1 cellular context compared by ENCODE assay signal in genomic region chr14:50311974-50312733, GRCh38.
TF ChIP-seq lines count a peak whose summit lies in the region.

DMAC2L (plus strand) TSS chr14:50312324; CDS start chr14:50321488, 9,164 bp downstream.
L2HGDH (minus strand) TSS chr14:50312229; CDS start chr14:50312150, 79 bp downstream.

TF ChIP-seq in K562, 482 proteins besides CTCF, POLR2A, EP300 and RAD21 (continued from another document and continues in another):
- 0 out of 2 replicates have a peak, but pooled peaks have one; percentile 25 for TF ChIP-seq ZNF609 (CRISPR knock-in tag; IDR thresholded peaks at IDR 0.05; ENCODE audit: borderline replicate concordance)
- TF ChIP-seq SAP30 (IDR thresholded peaks at IDR 0.05; ENCODE audit: borderline replicate concordance, insufficient read depth, low read depth, low read length, poor library complexity, severe bottlenecking): peak; percentile 48
- TF ChIP-seq E2F4 (CRISPR knock-in tag; IDR thresholded peaks at IDR 0.05; ENCODE audit: low read depth): 0 out of 2 replicates have a peak, but pooled peaks have one; percentile 21
- peak; percentile 80 for TF ChIP-seq GABPB1 (CRISPR knock-in tag; IDR thresholded peaks at IDR 0.05)
- peak; percentile 83 for TF ChIP-seq VEZF1 (CRISPR knock-in tag; IDR thresholded peaks at IDR 0.05)
- TF ChIP-seq JUN (IDR thresholded peaks at IDR 0.05; ENCODE audit: borderline replicate concordance, low read depth, low read length): peak; percentile 36; the same call in 1 of the 2 replicates
- TF ChIP-seq JUN (CRISPR knock-in tag; IDR thresholded peaks at IDR 0.05; ENCODE audit: borderline replicate concordance): no peak
- no peak for TF ChIP-seq MTF1 (CRISPR knock-in tag; IDR thresholded peaks at IDR 0.05; ENCODE audit: borderline replicate concordance)
- peak; percentile 93 for TF ChIP-seq RBFOX2 (IDR thresholded peaks at IDR 0.05; ENCODE audit: low read depth, low read length)
- 0 out of 2 replicates have a peak, but pooled peaks have one; percentile 22 for TF ChIP-seq CREM (IDR thresholded peaks at IDR 0.05; ENCODE audit: low read depth)
- TF ChIP-seq POLR2H (tag; IDR thresholded peaks at IDR 0.05; ENCODE audit: low read depth): peak; percentile 73
- TF ChIP-seq ZNF740 (CRISPR knock-in tag; IDR thresholded peaks at IDR 0.05): 0 out of 2 replicates have a peak, but pooled peaks have one; percentile 10
- TF ChIP-seq ZNF740 (tag; IDR thresholded peaks at IDR 0.05): no peak
- peak; percentile 93 for TF ChIP-seq POLR2G (IDR thresholded peaks at IDR 0.05; ENCODE audit: low read depth, low read length)
- 0 out of 2 replicates have a peak, but pooled peaks have one; percentile 51 for TF ChIP-seq KLF6 (CRISPR knock-in tag; IDR thresholded peaks at IDR 0.05; ENCODE audit: borderline replicate concordance)
- TF ChIP-seq GATAD2A (IDR thresholded peaks at IDR 0.05): 0 out of 2 replicates have a peak, but pooled peaks have one; percentile 27
- TF ChIP-seq ZBTB43 (CRISPR knock-in tag; IDR thresholded peaks at IDR 0.05): peak; percentile 71; the same call in 1 of the 2 replicates
- TF ChIP-seq MYC (IDR thresholded peaks at IDR 0.05; ENCODE audit: low read depth, low read length): peak; percentile 80
- TF ChIP-seq MYC (CRISPR knock-in tag; IDR thresholded peaks at IDR 0.05; ENCODE audit: borderline replicate concordance, low read depth): no peak
- TF ChIP-seq E2F8 (IDR thresholded peaks at IDR 0.05; ENCODE audit: low read depth, partially characterized antibody): peak; percentile 22
- peak; percentile 76 for TF ChIP-seq RBM25 (IDR thresholded peaks at IDR 0.05; ENCODE audit: low read depth, low read length, severe bottlenecking)
- no peak for TF ChIP-seq ARID1B (IDR thresholded peaks at IDR 0.05)
- no peak for TF ChIP-seq ZHX1 (conservative IDR thresholded peaks at IDR 0.05; ENCODE audit: low read length)
- no peak for TF ChIP-seq KAT7 (CRISPR knock-in tag; IDR thresholded peaks at IDR 0.05; ENCODE audit: borderline replicate concordance)
- peak; percentile 58 for TF ChIP-seq TBP (optimal IDR thresholded peaks at IDR 0.05; ENCODE audit: low read depth, low read length)
- TF ChIP-seq SNAPC5 (CRISPR knock-in tag; IDR thresholded peaks at IDR 0.05): no peak
- TF ChIP-seq AFF1 (IDR thresholded peaks at IDR 0.05; ENCODE audit: low read depth in 1 of 2, partially characterized antibody in 2 of 2): no peak
- no peak for TF ChIP-seq SAFB2 (IDR thresholded peaks at IDR 0.05; ENCODE audit: borderline replicate concordance, low read depth, low read length, severe bottlenecking)
- TF ChIP-seq NKRF (IDR thresholded peaks at IDR 0.05; ENCODE audit: borderline replicate concordance): no peak
- peak; percentile 52 for TF ChIP-seq EGR1 (conservative IDR thresholded peaks at IDR 0.05)
